ENCODE assay signal across 8 cellular contexts in genomic region chr17:54968259-54968953, GRCh38. TPM values are rescaled to one million over a fixed set of nuclear protein-coding genes. Genes with fewer than 3 reads are reported as not detected.
A peak's percentile ranks its signal among the peaks of the same experiment; 100 is the strongest.
DNase-seq lines count a peak whose midpoint lies in the region; ATAC-seq lines count a peak whose summit lies in the region.

A gene with protein sequence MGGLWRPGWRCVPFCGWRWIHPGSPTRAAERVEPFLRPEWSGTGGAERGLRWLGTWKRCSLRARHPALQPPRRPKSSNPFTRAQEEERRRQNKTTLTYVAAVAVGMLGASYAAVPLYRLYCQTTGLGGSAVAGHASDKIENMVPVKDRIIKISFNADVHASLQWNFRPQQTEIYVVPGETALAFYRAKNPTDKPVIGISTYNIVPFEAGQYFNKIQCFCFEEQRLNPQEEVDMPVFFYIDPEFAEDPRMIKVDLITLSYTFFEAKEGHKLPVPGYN (minus strand): TSS chr17:54968654. CDS start chr17:54968646, 8 bp downstream.
A gene with protein sequence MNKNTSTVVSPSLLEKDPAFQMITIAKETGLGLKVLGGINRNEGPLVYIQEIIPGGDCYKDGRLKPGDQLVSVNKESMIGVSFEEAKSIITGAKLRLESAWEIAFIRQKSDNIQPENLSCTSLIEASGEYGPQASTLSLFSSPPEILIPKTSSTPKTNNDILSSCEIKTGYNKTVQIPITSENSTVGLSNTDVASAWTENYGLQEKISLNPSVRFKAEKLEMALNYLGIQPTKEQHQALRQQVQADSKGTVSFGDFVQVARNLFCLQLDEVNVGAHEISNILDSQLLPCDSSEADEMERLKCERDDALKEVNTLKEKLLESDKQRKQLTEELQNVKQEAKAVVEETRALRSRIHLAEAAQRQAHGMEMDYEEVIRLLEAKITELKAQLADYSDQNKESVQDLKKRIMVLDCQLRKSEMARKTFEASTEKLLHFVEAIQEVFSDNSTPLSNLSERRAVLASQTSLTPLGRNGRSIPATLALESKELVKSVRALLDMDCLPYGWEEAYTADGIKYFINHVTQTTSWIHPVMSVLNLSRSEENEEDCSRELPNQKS (plus strand): TSS chr17:54968765. CDS start chr17:54986220, 17,455 bp downstream.

- CTCF ChIA-PET in activated naive CD4-positive, alpha-beta T cell treated with anti-CD3 and anti-CD28 coated beads, Interleukin-2, amount 10 ng/mL, durations not matched to agents 7 days and 5 days (lab: Charles Lee): interaction anchor here (0.7 to 1.0 kb wide), 2 partner anchors 24 to 274 kb away, joined by 3 to 4 read pairs; no protein-coding TSS in a partner anchor

- no peaks in the 10 kb centered on the region for H3K27me3 ChIP-seq in SJSA1 (replicated peaks)

- H3K27ac ChIP-seq in SJSA1: peak within 1 kb of the TSS; percentile 59

- peaks cover 43% of the 10 kb centered on the region for H3K36me3 ChIP-seq in SJSA1

- H3K4me1 Mint-ChIP-seq in activated naive CD4-positive, alpha-beta T cell treated with anti-CD3 and anti-CD28 coated beads, Interleukin-2, amount 10 ng/mL, durations not matched to agents 7 days and 5 days: peaks cover 26% of the 10 kb centered on the region

- peak within 1 kb of the TSS; percentile 68 for H3K4me3 ChIP-seq in GM08714 (ENCODE audit: low read length)
- peak within 1 kb of the TSS; percentile 67 for H3K4me3 ChIP-seq in SJSA1

- H3K4me3 Mint-ChIP-seq in activated naive CD4-positive, alpha-beta T cell treated with anti-CD3 and anti-CD28 coated beads, Interleukin-2, amount 10 ng/mL, durations not matched to agents 7 days and 5 days: no peak within 1 kb of the TSS

- DNase-seq in NAMALWA (ENCODE audit: low spot score) (peak; percentile 98), SJSA1 (ENCODE audit: low read depth in 1 of 2, low spot score in 2 of 2) (peak; percentile 96 to 98), glomerular endothelial cell (ENCODE audit: extremely low read depth, low read depth, low spot score) (peak; percentile 76), nucleus accumbens (lab: John Stamatoyannopoulos, UW) (peak; percentile 63 to 97 (median 89)), superior temporal gyrus (ENCODE audit: extremely low spot score) (peak; percentile 98)
- DNase-seq in activated naive CD4-positive, alpha-beta T cell treated with anti-CD3 and anti-CD28 coated beads, Interleukin-2, amount 10 ng/mL, durations not matched to agents 7 days and 5 days: peak; percentile 96

- H3K27me3 Mint-ChIP-seq in activated naive CD4-positive, alpha-beta T cell treated with anti-CD3 and anti-CD28 coated beads, Interleukin-2, amount 10 ng/mL, durations not matched to agents 7 days and 5 days: no peaks in the 10 kb centered on the region

- peaks cover 16% of the 10 kb centered on the region for H3K4me1 ChIP-seq in SJSA1 (replicated peaks)

- H3K9me3 ChIP-seq in SJSA1 (replicated peaks): no peaks in the 10 kb centered on the region

- H3K9me3 Mint-ChIP-seq in activated naive CD4-positive, alpha-beta T cell treated with anti-CD3 and anti-CD28 coated beads, Interleukin-2, amount 10 ng/mL, durations not matched to agents 7 days and 5 days: no peaks in the 10 kb centered on the region

- no peak within 1 kb of the TSS for H3K27ac Mint-ChIP-seq in activated naive CD4-positive, alpha-beta T cell treated with anti-CD3 and anti-CD28 coated beads, Interleukin-2, amount 10 ng/mL, durations not matched to agents 7 days and 5 days

- H3K36me3 Mint-ChIP-seq in activated naive CD4-positive, alpha-beta T cell treated with anti-CD3 and anti-CD28 coated beads, Interleukin-2, amount 10 ng/mL, durations not matched to agents 7 days and 5 days: peaks cover 8% of the 10 kb centered on the region

- ATAC-seq in HG02571 (IDR thresholded peaks at IDR 0.05; ENCODE audit: unreplicated experiment): peak; percentile 93

RNA-seq across cellular contexts. Expression of the first gene that starts in this region (rescaled TPM):
- total RNA-seq in SJSA1 (2014; rRNA removed; shearing (Covaris generic)): 126 and 142 TPM in 2 replicates
- total RNA-seq in glomerular endothelial cell: 48.3 and 50.3 TPM in 2 replicates

RNA-seq across cellular contexts. Expression of the second gene that starts in this region (rescaled TPM):
- 29.1 and 29.2 TPM in 2 replicates for total RNA-seq in SJSA1 (2014; rRNA removed; shearing (Covaris generic))
- total RNA-seq in glomerular endothelial cell: 6.1 and 6.8 TPM in 2 replicates

Comparison
In these comparisons a context has a peak if more than half of its experiments do, and no peak if none do; other contexts are left out.
1. Peak in every context shown above with its lines: DNase-seq, ATAC-seq, H3K4me3 ChIP-seq and H3K27ac ChIP-seq.